ENCODE assay signal across 15 cellular contexts in genomic region chr7:90856317-90857072, GRCh38.
DNase-seq lines count a peak whose midpoint lies in the region; ATAC-seq and TF ChIP-seq lines count a peak whose summit lies in the region.
"Had no signal": no experiment of that assay in that cellular context is flagged by ENCODE, and none has a peak within 500 bp of the region (broad histone marks: within the 10 kb centered on the region; RNA-seq: fewer than 3 reads in every experiment).

No MANE protein-coding gene starts in this region.

- no peaks in the 10 kb centered on the region for H3K27me3 Mint-ChIP-seq in activated CD8-positive, alpha-beta memory T cell treated with anti-CD3 and anti-CD28 coated beads, Interleukin-2, amount 10 ng/mL, durations not matched to agents 7 days and 5 days

- no peaks in the 10 kb centered on the region for H3K36me3 Mint-ChIP-seq in activated CD8-positive, alpha-beta memory T cell treated with anti-CD3 and anti-CD28 coated beads, Interleukin-2, amount 10 ng/mL, durations not matched to agents 7 days and 5 days

- POLR2A ChIA-PET in AG04450 (lab: Yijun Ruan, JAX): no interaction called here

- peak; percentile 57 for ATAC-seq in GM18870 (IDR thresholded peaks at IDR 0.05; ENCODE audit: unreplicated experiment)
- peak; percentile 57 for ATAC-seq in HG03039 (IDR thresholded peaks at IDR 0.05; ENCODE audit: unreplicated experiment)
- ATAC-seq in activated CD8-positive, alpha-beta memory T cell treated with anti-CD3 and anti-CD28 coated beads, Interleukin-2, amount 10 ng/mL, durations not matched to agents 7 days and 5 days: no peak
- ATAC-seq: Panc1, Right ventricle myocardium inferior, SK-N-SH treated with all-trans-retinoic acid at 6 μM for 48 hours had no signal

- H3K27ac ChIP-seq in AG04450 (ENCODE audit: low read depth, low read length): no peak overlapping the region
- H3K27ac ChIP-seq: C4-2B had no signal

- DNase-seq in AG04450 (ENCODE audit: low read depth, low spot score) (peak; percentile 4), amniotic epithelial cell (ENCODE audit: low read depth) (peak; percentile 34), SK-N-DZ (ENCODE audit: low spot score) (no peak), 8988T (no peak)
- DNase-seq in activated CD8-positive, alpha-beta memory T cell treated with anti-CD3 and anti-CD28 coated beads, Interleukin-2, amount 10 ng/mL, durations not matched to agents 7 days and 5 days: no peak
- DNase-seq in stimulated activated CD4-positive, alpha-beta T cell treated with anti-CD3 and anti-CD28 coated beads, Interleukin-4, amount 100 ng/mL, for 24 hours: no peak
- DNase-seq: Kasumi-1, NCI-H1930, NCI-H510A treated with DMSO at 0.1 percent for 48 hours had no signal

- H3K4me3 Mint-ChIP-seq in activated CD8-positive, alpha-beta memory T cell treated with anti-CD3 and anti-CD28 coated beads, Interleukin-2, amount 10 ng/mL, durations not matched to agents 7 days and 5 days: no peak overlapping the region

- H3K4me1 Mint-ChIP-seq in activated CD8-positive, alpha-beta memory T cell treated with anti-CD3 and anti-CD28 coated beads, Interleukin-2, amount 10 ng/mL, durations not matched to agents 7 days and 5 days: no peaks in the 10 kb centered on the region

- no peak overlapping the region for H3K4me3 ChIP-seq in AG04450 (ENCODE audit: low read depth, low read length)

- TF ChIP-seq CTCF in AG04450 (IDR thresholded peaks at IDR 0.05; ENCODE audit: low read depth, low read length): no peak

- no peaks in the 10 kb centered on the region for H3K9me3 ChIP-seq in AG04450 (ENCODE audit: control insufficient read depth, insufficient read depth, low read length)

- H3K27me3 ChIP-seq in AG04450 (ENCODE audit: control insufficient read depth, insufficient read depth, low read length): no peaks in the 10 kb centered on the region

- CTCF ChIA-PET in AG04450 (lab: Charles Lee): no interaction called here
- CTCF ChIA-PET in activated CD8-positive, alpha-beta memory T cell treated with anti-CD3 and anti-CD28 coated beads, Interleukin-2, amount 10 ng/mL, durations not matched to agents 7 days and 5 days (lab: Charles Lee): no interaction called here

- H3K9me3 Mint-ChIP-seq in activated CD8-positive, alpha-beta memory T cell treated with anti-CD3 and anti-CD28 coated beads, Interleukin-2, amount 10 ng/mL, durations not matched to agents 7 days and 5 days (ENCODE audit: low read depth): no peaks in the 10 kb centered on the region

- no peak overlapping the region for H3K27ac Mint-ChIP-seq in activated CD8-positive, alpha-beta memory T cell treated with anti-CD3 and anti-CD28 coated beads, Interleukin-2, amount 10 ng/mL, durations not matched to agents 7 days and 5 days

Comparison
In these comparisons a context has a peak if more than half of its experiments do, and no peak if none do; other contexts are left out.
1. DNase-seq: peak in AG04450 (single experiment) and amniotic epithelial cell (single experiment); none in SK-N-DZ (single experiment), activated CD8-positive, alpha-beta memory T cell treated with anti-CD3 and anti-CD28 coated beads, Interleukin-2, amount 10 ng/mL, durations not matched to agents 7 days and 5 days (single experiment), stimulated activated CD4-positive, alpha-beta T cell treated with anti-CD3 and anti-CD28 coated beads, Interleukin-4, amount 100 ng/mL, for 24 hours (single experiment) and 8988T (single experiment).